In genomic region chr18:80208620-80209019, GRCh38 we compare ENCODE assay signal across 28 cellular contexts. TPM values are rescaled to one million over a fixed set of nuclear protein-coding genes. Genes with fewer than 3 reads are reported as not detected.
DNase-seq lines count a peak whose midpoint lies in the region; ATAC-seq, FAIRE-seq and TF ChIP-seq lines count a peak whose summit lies in the region.
"Had no signal": no experiment of that assay in that cellular context is flagged by ENCODE, and none has a peak within 500 bp of the region (broad histone marks: within the 10 kb centered on the region; RNA-seq: fewer than 3 reads in every experiment).

No MANE protein-coding gene starts in this region.

- DNase-seq in HepG2 (ENCODE audit: low spot score), result no peak
- DNase-seq in right lobe of liver, result no peak
- peak; percentile 62 for DNase-seq in esophagus muscularis mucosa (ENCODE audit: extremely low spot score)
- peak; percentile 16 for DNase-seq in left lobe of liver (ENCODE audit: low spot score)
- DNase-seq in neural progenitor cell (ENCODE audit: low spot score), result no peak
- DNase-seq in medulla oblongata (ENCODE audit: extremely low spot score), result no peak
- DNase-seq in activated CD4-positive, alpha-beta T cell treated with anti-CD3 and anti-CD28 coated beads for 48 hours, result no peak
- DNase-seq: 8988T; ACHN; BE2C; C1 segment of cervical spinal cord; CD4-positive, alpha-beta memory T cell; CD4-positive, CD25-positive, alpha-beta regulatory T cell; CD8-positive, alpha-beta memory T cell; COR-L47; DMS 273 treated with DMSO at 0.1 percent for 48 hours; DMS153; DMS53; DMS79; DND-41; EL; GDM1 had no signal

- H3K27me3 ChIP-seq in HepG2 (ENCODE audit: control insufficient read depth in 1 of 2, insufficient read depth in 2 of 2, low read length in 2 of 2) (no peaks in the 10 kb centered on the region), right lobe of liver (no peaks in the 10 kb centered on the region), esophagus muscularis mucosa (no peaks in the 10 kb centered on the region), neural progenitor cell (no peaks in the 10 kb centered on the region)
- H3K27me3 ChIP-seq: BE2C, BLaER1 had no signal

- intact Hi-C loops in HepG2 (cut with micrococcal nuclease; ENCODE audit: unreplicated experiment), result no loop called here
- intact Hi-C loops in right lobe of liver (cut with DNase I), result no loop called here
- intact Hi-C loops in esophagus muscularis mucosa (cut with DNase I), result no loop called here

- TF ChIP-seq POLR2A in HepG2 (IDR thresholded peaks at IDR 0.05; ENCODE audit: insufficient read depth in 1 of 2, low read depth in 2 of 2, low read length in 2 of 2) (no peak), right lobe of liver (IDR thresholded peaks at IDR 0.05) (no peak), esophagus muscularis mucosa (IDR thresholded peaks at IDR 0.05; ENCODE audit: low read depth) (no peak)

- H3K4me3 Mint-ChIP-seq in neural progenitor cell, result no peak overlapping the region
- H3K4me3 Mint-ChIP-seq: CD4-positive, alpha-beta memory T cell; CD8-positive, alpha-beta memory T cell had no signal

- no peaks in the 10 kb centered on the region for H3K79me2 ChIP-seq in HepG2 (ENCODE audit: insufficient read depth, low read length)
- peaks cover 6% of the 10 kb centered on the region for H3K79me2 ChIP-seq in neural progenitor cell (ENCODE audit: low read depth)

- FAIRE-seq in HepG2 (lab: Jason Lieb, UNC), result no peak
- FAIRE-seq: A204.1, GM12878, GM12892, GM19239 had no signal

- no peak overlapping the region for H3K4me3 ChIP-seq in HepG2 (replicated peaks in 1 of 3; ENCODE audit: insufficient read depth in 1 of 3, low read depth in 2 of 3, low read length in 3 of 3)
- no peak overlapping the region for H3K4me3 ChIP-seq in right lobe of liver
- no peak overlapping the region for H3K4me3 ChIP-seq in esophagus muscularis mucosa
- no peak overlapping the region for H3K4me3 ChIP-seq in neural progenitor cell
- H3K4me3 ChIP-seq: BLaER1, GM12878 had no signal

- H3F3A ChIP-seq in neural progenitor cell (ENCODE audit: low read depth), result no peaks in the 10 kb centered on the region

- in situ Hi-C loops in HepG2 (cut with HindIII; ENCODE audit: extremely low pct_ligation_motif_present, low pct_unique_long_range_greater_than_20kb), result no loop called here

- no peaks in the 10 kb centered on the region for H3K36me3 ChIP-seq in HepG2 (replicated peaks in 1 of 2; ENCODE audit: control insufficient read depth in 1 of 2, insufficient read depth in 2 of 2, low read length in 2 of 2)
- no peaks in the 10 kb centered on the region for H3K36me3 ChIP-seq in right lobe of liver
- no peaks in the 10 kb centered on the region for H3K36me3 ChIP-seq in esophagus muscularis mucosa
- no peaks in the 10 kb centered on the region for H3K36me3 ChIP-seq in neural progenitor cell
- H3K36me3 ChIP-seq: BE2C, BLaER1 had no signal

- ATAC-seq in HepG2, result no peak
- ATAC-seq in right lobe of liver, result no peak
- peak; percentile 68 for ATAC-seq in left lobe of liver
- ATAC-seq: GM12878 had no signal

- 85% methylated on average over 4 of the region's 4 CpGs for WGBS in HepG2 (ENCODE audit: low lambda C conversion rate)
- 74% methylated on average over 4 of the region's 4 CpGs for WGBS in right lobe of liver (ENCODE audit: insufficient coverage, low coverage, low lambda C conversion rate, missing lambda C conversion rate)
- WGBS in esophagus muscularis mucosa, result 99% methylated on average over 4 of the region's 4 CpGs

- no peak for TF ChIP-seq RAD21 in HepG2 (CRISPR knock-in tag; IDR thresholded peaks at IDR 0.05)

- H3K27ac ChIP-seq in HepG2 (ENCODE audit: extremely low read length, insufficient read depth, low read length) (no peak overlapping the region), right lobe of liver (no peak overlapping the region), esophagus muscularis mucosa (replicated peaks in 1 of 4) (no peak overlapping the region), neural progenitor cell (no peak overlapping the region)
- H3K27ac ChIP-seq: BLaER1 had no signal

- TF ChIP-seq CTCF in HepG2 (CRISPR knock-in tag; IDR thresholded peaks at IDR 0.05), result no peak
- TF ChIP-seq CTCF in right lobe of liver (IDR thresholded peaks at IDR 0.05), result no peak
- no peak for TF ChIP-seq CTCF in esophagus muscularis mucosa (IDR thresholded peaks at IDR 0.05)
- TF ChIP-seq CTCF in neural progenitor cell (IDR thresholded peaks at IDR 0.05), result no peak

- CTCF ChIA-PET in HepG2 (lab: Yijun Ruan, JAX; ENCODE audit: low intra/inter-chr PET ratio, low total read pairs), result no interaction called here

- H3K9ac ChIP-seq in HepG2 (ENCODE audit: insufficient read depth, low read depth, low read length), result no peak overlapping the region
- H3K9ac ChIP-seq in neural progenitor cell, result no peak overlapping the region
- H3K9ac ChIP-seq: BLaER1 had no signal

- H2AFZ ChIP-seq in HepG2 (ENCODE audit: low read length) (no peak overlapping the region), neural progenitor cell (replicated peaks) (no peak overlapping the region)

- peaks cover 2% of the 10 kb centered on the region for H3K27me3 Mint-ChIP-seq in neural progenitor cell (ENCODE audit: insufficient read depth, low read depth)

- H3K4me1 ChIP-seq in HepG2 (ENCODE audit: insufficient read depth, low read length), result peaks cover 34% of the 10 kb centered on the region
- no peaks in the 10 kb centered on the region for H3K4me1 ChIP-seq in right lobe of liver
- H3K4me1 ChIP-seq in esophagus muscularis mucosa, result peaks cover 0 to 7% (median 0%) of the 10 kb centered on the region in 4 donors
- H3K4me1 ChIP-seq in neural progenitor cell, result no peaks in the 10 kb centered on the region
- H3K4me1 ChIP-seq: BE2C had no signal

- POLR2A ChIA-PET in HepG2 (lab: Yijun Ruan, JAX), result no interaction called here

- TF ChIP-seq EP300 in HepG2 (IDR thresholded peaks at IDR 0.05; ENCODE audit: low read depth in 2 of 2, low read length in 2 of 2), result no peak
- TF ChIP-seq EP300 in HepG2 (CRISPR knock-in tag; IDR thresholded peaks at IDR 0.05; ENCODE audit: borderline replicate concordance), result no peak
- TF ChIP-seq EP300 in esophagus muscularis mucosa (IDR thresholded peaks at IDR 0.05), result no peak

- H3K36me3 Mint-ChIP-seq in neural progenitor cell, result peaks cover 16% of the 10 kb centered on the region
- H3K36me3 Mint-ChIP-seq: CD14-positive monocyte; CD4-positive, alpha-beta memory T cell; CD4-positive, CD25-positive, alpha-beta regulatory T cell had no signal

- H3K4me1 Mint-ChIP-seq in neural progenitor cell, result peaks cover 18% of the 10 kb centered on the region
- H3K4me1 Mint-ChIP-seq: CD14-positive monocyte; CD4-positive, alpha-beta memory T cell had no signal

- H3K27ac Mint-ChIP-seq in neural progenitor cell, result no peak overlapping the region
- H3K27ac Mint-ChIP-seq: CD14-positive monocyte; CD4-positive, alpha-beta memory T cell; CD8-positive, alpha-beta memory T cell had no signal

- BruUV-seq in HepG2 (replicated peaks; lab: Mats Ljungman, UMichigan), result no TSS peak

- no peaks in the 10 kb centered on the region for H4K20me1 ChIP-seq in HepG2 (ENCODE audit: insufficient read depth, low read length)
- H4K20me1 ChIP-seq in neural progenitor cell (ENCODE audit: low read depth), result peaks cover 45% of the 10 kb centered on the region
- H4K20me1 ChIP-seq: BLaER1 had no signal

- peaks cover 12% of the 10 kb centered on the region for H3K9me3 Mint-ChIP-seq in neural progenitor cell

- H3K4me2 ChIP-seq in HepG2 (ENCODE audit: low read depth, low read length) (no peak overlapping the region), neural progenitor cell (no peak overlapping the region)
- H3K4me2 ChIP-seq: BLaER1 had no signal

- H3K9me3 ChIP-seq in HepG2 (ENCODE audit: low read length) (no peaks in the 10 kb centered on the region), right lobe of liver (no peaks in the 10 kb centered on the region), esophagus muscularis mucosa (no peaks in the 10 kb centered on the region), neural progenitor cell (ENCODE audit: low read depth) (no peaks in the 10 kb centered on the region)
- H3K9me3 ChIP-seq: BE2C had no signal

RNA-seq across cellular contexts. Expression of gene PARD6G, which starts 38.7 kb away (rescaled TPM):
- total RNA-seq in HepG2 (2016; rRNA removed; fragmentation: Illumina TruSeq; extraction: Trizol) (7.2 and 7.4 TPM in 2 replicates), right lobe of liver (1 to 10 TPM; 1.1 to 5.5 (median 2.1) TPM), esophagus muscularis mucosa (10 to 100 TPM in 2 of 4 donors, 1 to 10 TPM in 2; 5.4 to 11.3 (median 10.4) TPM), left lobe of liver (2.3 TPM), neural progenitor cell (ENCODE audit: low replicate concordance) (21.8 and 25.2 TPM in 2 replicates)
- 7.6 and 9.4 TPM in 2 replicates for total RNA-seq in HepG2 (2016; cell fraction: cytosol; rRNA removed; fragmentation: Illumina TruSeq; extraction: Trizol; ENCODE audit: low read depth)
- total RNA-seq in HepG2 (2016; cell fraction: insoluble cytoplasmic fraction; rRNA removed; fragmentation: Illumina TruSeq; extraction: Trizol), result 6.5 and 6.7 TPM in 2 replicates
- 12.2 and 12.6 TPM in 2 replicates for total RNA-seq in HepG2 (2016; cell fraction: membrane; rRNA removed; fragmentation: Illumina TruSeq; extraction: Trizol)
- 4.7 and 4.8 TPM in 2 replicates for total RNA-seq in HepG2 (2016; cell fraction: nucleus; rRNA removed; fragmentation: Illumina TruSeq; extraction: Trizol)
- 3.6 and 3.9 TPM in 2 replicates for polyA plus RNA-seq in HepG2 (2011; rRNA removed)
- polyA plus RNA-seq in HepG2 (2011; cell fraction: cytosol; rRNA removed), result 4.0 and 4.3 TPM in 2 replicates
- polyA plus RNA-seq in HepG2 (2011; cell fraction: nucleus; rRNA removed), result 2.9 and 3.2 TPM in 2 replicates
- 5.1 and 5.3 TPM in 2 replicates for polyA plus RNA-seq in HepG2 (2012)
- 11.7 and 12.8 TPM in 2 replicates for polyA plus RNA-seq in HepG2 (2016; cell fraction: cytosol; fragmentation: Illumina TruSeq; extraction: Trizol; ENCODE audit: low read depth)
- polyA plus RNA-seq in HepG2 (2016; cell fraction: insoluble cytoplasmic fraction; fragmentation: Illumina TruSeq; extraction: Trizol; ENCODE audit: low read depth), result 9.0 and 9.7 TPM in 2 replicates
- polyA plus RNA-seq in HepG2 (2016; cell fraction: membrane; fragmentation: Illumina TruSeq; extraction: Trizol; ENCODE audit: low read depth), result 9.7 and 12.1 TPM in 2 replicates
- polyA plus RNA-seq in HepG2 (2016; cell fraction: nucleus; fragmentation: Illumina TruSeq; extraction: Trizol; ENCODE audit: insufficient read depth, low read depth), result 6.8 and 7.3 TPM in 2 replicates
- polyA minus RNA-seq in HepG2 (2011; rRNA and poly(A)+ RNA removed; ENCODE audit: low replicate concordance), result 2.0 and 6.8 TPM in 2 replicates
- polyA minus RNA-seq in HepG2 (2011; cell fraction: cytosol; rRNA and poly(A)+ RNA removed), result 5.4 and 5.7 TPM in 2 replicates
- 2.9 and 3.0 TPM in 2 replicates for polyA minus RNA-seq in HepG2 (2011; cell fraction: nucleus; rRNA and poly(A)+ RNA removed)
- polyA plus RNA-seq: CD14-positive monocyte had no signal

Comparison
In these comparisons a context has a peak if more than half of its experiments do, and no peak if none do; other contexts are left out.
1. DNase-seq: peak in esophagus muscularis mucosa (single experiment) and left lobe of liver (single experiment); none in HepG2 (single experiment), right lobe of liver (0 of 3), neural progenitor cell (single experiment), medulla oblongata (single experiment) and activated CD4-positive, alpha-beta T cell treated with anti-CD3 and anti-CD28 coated beads for 48 hours (single experiment).